ENCODE assay signal across 18 cellular contexts in genomic region chr17:29784661-29785060, GRCh38.
DNase-seq lines count a peak whose midpoint lies in the region; ATAC-seq and TF ChIP-seq lines count a peak whose summit lies in the region.
"Had no signal": no experiment of that assay in that cellular context is flagged by ENCODE, and none has a peak within 500 bp of the region (broad histone marks: within the 10 kb centered on the region; RNA-seq: fewer than 3 reads in every experiment).

No MANE protein-coding gene starts in this region.

- H3K27me3 ChIP-seq in ACC112 (ENCODE audit: insufficient read depth, low read length) (no peaks in the 10 kb centered on the region), H7 (ENCODE audit: control insufficient read depth, insufficient read depth, low read length) (no peaks in the 10 kb centered on the region), adipocyte (replicated peaks; ENCODE audit: control insufficient read depth, insufficient read depth, low read length) (no peaks in the 10 kb centered on the region), vagina (no peaks in the 10 kb centered on the region)
- H3K27me3 ChIP-seq: BLaER1, breast epithelium, upper lobe of left lung had no signal

- H2AFZ ChIP-seq in ACC112 (ENCODE audit: low read length, unreplicated experiment): no peak overlapping the region

- no peak overlapping the region for H3K9ac ChIP-seq in adipocyte (ENCODE audit: low read length)
- H3K9ac ChIP-seq: BLaER1 had no signal

- H3K4me3 ChIP-seq in ACC112 (ENCODE audit: low read depth, low read length) (no peak overlapping the region), H7 (ENCODE audit: insufficient read depth, low read depth, low read length) (no peak overlapping the region), adipocyte (ENCODE audit: low read length) (no peak overlapping the region), fibroblast of pulmonary artery (replicated peaks; ENCODE audit: low read depth, low read length) (no peak overlapping the region), vagina (no peak overlapping the region)
- H3K4me3 ChIP-seq: BLaER1, breast epithelium, upper lobe of left lung had no signal

- no peaks in the 10 kb centered on the region for H3K9me3 ChIP-seq in adipocyte (ENCODE audit: control insufficient read depth, low read length)
- H3K9me3 ChIP-seq in vagina: no peaks in the 10 kb centered on the region
- H3K9me3 ChIP-seq: BLaER1, breast epithelium, upper lobe of left lung had no signal

- H3K27ac ChIP-seq in ACC112 (ENCODE audit: low read depth, low read length): peak overlapping the region; percentile 31
- no peak overlapping the region for H3K27ac ChIP-seq in vagina
- H3K27ac ChIP-seq: BLaER1, breast epithelium, upper lobe of left lung had no signal

- no peak for ATAC-seq in GM18505 (IDR thresholded peaks at IDR 0.05; ENCODE audit: unreplicated experiment)

- TF ChIP-seq CTCF in fibroblast of pulmonary artery (IDR thresholded peaks at IDR 0.05; ENCODE audit: low read length, missing control alignments): no peak
- TF ChIP-seq CTCF in vagina (IDR thresholded peaks at IDR 0.05): no peak

- H3K4me1 ChIP-seq in ACC112 (ENCODE audit: control insufficient read depth, insufficient read depth, low read length, unreplicated experiment) (peaks cover 10% of the 10 kb centered on the region), adipocyte (ENCODE audit: control insufficient read depth, insufficient read depth, low read length) (peaks cover 25% of the 10 kb centered on the region), vagina (no peaks in the 10 kb centered on the region)
- H3K4me1 ChIP-seq: breast epithelium had no signal

- no peaks in the 10 kb centered on the region for H3K79me2 ChIP-seq in ACC112 (ENCODE audit: control insufficient read depth, insufficient read depth, low read length, unreplicated experiment)

- H3K36me3 ChIP-seq in ACC112 (ENCODE audit: insufficient read depth, low read length) (no peaks in the 10 kb centered on the region), H7 (replicated peaks; ENCODE audit: control insufficient read depth, insufficient read depth, low read length) (no peaks in the 10 kb centered on the region), adipocyte (ENCODE audit: control insufficient read depth, insufficient read depth, low read length, severe bottlenecking) (no peaks in the 10 kb centered on the region), vagina (no peaks in the 10 kb centered on the region)
- H3K36me3 ChIP-seq: breast epithelium, upper lobe of left lung had no signal

- DNase-seq in H7 (peak; percentile 13), adipocyte (ENCODE audit: low read depth) (peak; percentile 48), fibroblast of pulmonary artery (ENCODE audit: low read depth) (peak; percentile 57), OCI-M2 (lab: John Stamatoyannopoulos, UW; ENCODE audit: unreplicated experiment) (no peak), cerebellar nuclear complex (lab: John Stamatoyannopoulos, UW) (no peak), vagina (ENCODE audit: extremely low spot score in 2 of 2) (no peak)
- DNase-seq: activated CD8-positive, alpha-beta memory T cell treated with anti-CD3 and anti-CD28 coated beads for 24 hours; activated effector memory CD4-positive, alpha-beta T cell treated with Interleukin-2 at 50 U/mL for 16 hours; DMS79; glutamatergic neuron; islet precursor cell; NCI-H1105; stimulated activated naive CD4-positive, alpha-beta T cell; upper lobe of left lung had no signal

- TF ChIP-seq POLR2A in GM18505 (IDR thresholded peaks at IDR 0.05; ENCODE audit: borderline replicate concordance, extremely low read depth, insufficient read depth, insufficient read length) (no peak), vagina (IDR thresholded peaks at IDR 0.05) (no peak)

- intact Hi-C loops in vagina (cut with DNase I): loop anchor here (5.0 kb wide), 1 partner anchor 207 kb away; no protein-coding TSS in a partner anchor

Comparison
In these comparisons a context has a peak if more than half of its experiments do, and no peak if none do; other contexts are left out.
1. DNase-seq: peak in H7 (single experiment), adipocyte (single experiment) and fibroblast of pulmonary artery (single experiment); none in OCI-M2 (single experiment), cerebellar nuclear complex (0 of 2) and vagina (0 of 2).